Comparison of ENCODE assay signal across 5 cellular contexts in genomic region chr1:84356881-84357280, GRCh38. TPM values are rescaled to one million over a fixed set of nuclear protein-coding genes. Genes with fewer than 3 reads are reported as not detected.
"Had no signal": no experiment of that assay in that cellular context is flagged by ENCODE, and none has a peak within 500 bp of the region (broad histone marks: within the 10 kb centered on the region; RNA-seq: fewer than 3 reads in every experiment).

No MANE protein-coding gene starts in this region.

- DNase-seq: H9, HCEC 1CT had no signal

- H3K4me3 ChIP-seq: GM23338 had no signal

- ATAC-seq: GM23338 had no signal

RNA-seq across cellular contexts. Expression of gene DNASE2B, which starts 41.4 kb away (rescaled TPM):
- total RNA-seq: GM23338, H1, H9, HT-29 had no signal
